In the genomic region with DNA sequence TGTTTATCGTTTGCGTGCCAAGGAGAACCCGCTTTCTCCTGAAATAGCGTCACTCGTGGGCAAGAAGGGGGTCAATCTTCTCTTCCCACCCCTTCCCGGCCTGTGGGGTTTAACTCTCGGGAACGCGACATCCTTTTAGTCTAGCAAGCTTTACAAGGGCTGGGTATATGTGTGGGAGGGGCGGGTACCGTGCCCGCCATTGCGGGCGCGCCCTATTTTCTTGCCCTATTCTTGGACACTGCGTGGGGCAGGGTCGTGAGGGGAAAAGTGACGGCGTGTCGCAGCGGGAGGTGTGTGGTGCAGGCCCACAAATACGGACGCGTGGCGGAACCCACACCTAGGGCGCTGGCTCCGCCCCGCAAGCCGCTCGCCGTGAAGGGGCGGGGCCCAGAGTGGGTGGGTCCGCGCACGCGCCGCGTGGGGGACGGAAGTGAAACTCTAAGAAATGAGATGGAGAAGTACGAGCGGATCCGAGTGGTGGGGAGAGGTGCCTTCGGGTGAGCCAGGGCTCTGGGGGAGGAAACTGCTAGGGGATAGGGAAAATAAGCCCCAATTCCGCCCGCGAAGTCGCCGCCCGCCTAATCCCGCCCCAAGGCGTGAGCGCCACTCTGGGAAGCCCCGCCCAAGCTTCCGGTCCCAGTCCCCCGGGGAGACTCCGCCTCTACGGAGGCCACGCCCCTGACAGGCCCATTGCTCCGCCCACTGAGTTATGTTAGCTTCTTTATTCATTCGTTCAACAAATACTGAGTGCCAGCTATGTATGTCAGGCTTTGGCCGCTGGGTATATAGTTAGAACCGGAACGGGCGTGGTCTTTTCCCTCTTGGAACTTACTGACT, we compare ENCODE assay signal across 8 cellular contexts. TPM values are rescaled to one million over a fixed set of nuclear protein-coding genes. Genes with fewer than 3 reads are reported as not detected.
DNase-seq lines count a peak whose midpoint lies in the region; ATAC-seq, FAIRE-seq and TF ChIP-seq lines count a peak whose summit lies in the region.

TSS of gene NEK8 (plus strand) at position 425 of the 837 bp plus-strand sequence. CDS start at position 451, 26 bp downstream.

- CTCF ChIA-PET in endothelial cell of umbilical vein (lab: Charles Lee): interaction anchor here (0.9 to 13.7 kb wide), 9 partner anchors 9 to 389 kb away, joined by 3 to 602 read pairs (median 33); partner anchors contain the start of genes PHF12, RPL23A and TRAF4

- H2AFZ ChIP-seq in OCI-LY1 (ENCODE audit: low read length): no peak within 1 kb of the TSS
- H2AFZ ChIP-seq in endothelial cell of umbilical vein (ENCODE audit: low read depth, low read length): peak within 1 kb of the TSS; percentile 76

- intact Hi-C loops in endothelial cell of umbilical vein (cut with micrococcal nuclease): no loop called here

- peak; percentile 92 for FAIRE-seq in endothelial cell of umbilical vein (lab: Jason Lieb, UNC)

- H4K20me1 ChIP-seq in OCI-LY1 (ENCODE audit: insufficient read depth, low read length) (no peaks in the 10 kb centered on the region), endothelial cell of umbilical vein (replicated peaks; ENCODE audit: control insufficient read depth, extremely low read depth, insufficient read depth, low read length) (no peaks in the 10 kb centered on the region)

- POLR2A ChIA-PET in endothelial cell of umbilical vein (lab: Charles Lee): interaction anchor here (0.7 to 4.7 kb wide), 5 partner anchors 9 to 225 kb away, joined by 3 to 45 read pairs (median 7); partner anchors contain the start of genes RPL23A and TRAF4

- dilution Hi-C loops in endothelial cell of umbilical vein (cut with MboI; ENCODE audit: extremely low pct_ligation_motif_present, low sequenced_read_pairs): no loop called here

- ATAC-seq in GM21390 (IDR thresholded peaks at IDR 0.05; ENCODE audit: unreplicated experiment): peak; percentile 33

- H3K79me2 ChIP-seq in OCI-LY1 (ENCODE audit: insufficient read depth, low read length) (no peaks in the 10 kb centered on the region), endothelial cell of umbilical vein (ENCODE audit: control insufficient read depth, insufficient read depth, low read length) (no peaks in the 10 kb centered on the region)

- peak within 1 kb of the TSS; percentile 97 for H3K27ac ChIP-seq in OCI-LY1 (ENCODE audit: low read depth, low read length, poor library complexity, severe bottlenecking)
- peak within 1 kb of the TSS; percentile 59 for H3K27ac ChIP-seq in endothelial cell of umbilical vein (ENCODE audit: insufficient read depth, low read depth, low read length)

- H3K9me2 ChIP-seq in OCI-LY1 (ENCODE audit: low read depth, low read length): no peaks in the 10 kb centered on the region

- TSS peak; percentile 19 for BruUV-seq in endothelial cell of umbilical vein (replicated peaks; lab: Mats Ljungman, UMichigan)

- DNase-seq in Caki2 (ENCODE audit: low read depth): peak; percentile 96
- DNase-seq in HuH-7 (ENCODE audit: low spot score): peak; percentile 95
- peak; percentile 98 for DNase-seq in activated CD8-positive, alpha-beta memory T cell treated with anti-CD3 and anti-CD28 coated beads, Interleukin-2, amount 50 U/mL, for 48 hours
- peak; percentile 96 for DNase-seq in endothelial cell of umbilical vein (ENCODE audit: low read depth, low spot score)
- DNase-seq in middle frontal gyrus (ENCODE audit: extremely low spot score, low spot score): peak; percentile 84
- peak; percentile 90 to 95 for DNase-seq in stimulated activated CD8-positive, alpha-beta memory T cell treated with anti-CD3 and anti-CD28 coated beads, Interleukin-15, amount 100 ng/mL, for 4 hours (ENCODE audit: low read depth in 2 of 2)

- H3K36me3 ChIP-seq in OCI-LY1 (ENCODE audit: insufficient read depth, low read length) (peaks cover 19% of the 10 kb centered on the region), endothelial cell of umbilical vein (ENCODE audit: control insufficient read depth in 2 of 2, extremely low read depth in 1 of 2, insufficient read depth in 2 of 2, low read length in 2 of 2) (peaks cover under 1 to 8% of the 10 kb centered on the region in 2 experiments)

- peak within 1 kb of the TSS; percentile 66 for H3K4me3 ChIP-seq in OCI-LY1 (ENCODE audit: low read depth, low read length, poor library complexity, severe bottlenecking)
- peak within 1 kb of the TSS; percentile 49 to 64 (median 60) for H3K4me3 ChIP-seq in endothelial cell of umbilical vein (replicated peaks in 1 of 3; ENCODE audit: insufficient read depth in 1 of 3, low read depth in 1 of 3, low read length in 3 of 3)

- TF ChIP-seq CTCF in OCI-LY1 (IDR thresholded peaks at IDR 0.05; ENCODE audit: low read length): no peak
- no peak for TF ChIP-seq CTCF in endothelial cell of umbilical vein (IDR thresholded peaks at IDR 0.05; ENCODE audit: extremely low read depth in 1 of 2, insufficient read depth in 1 of 2, low read depth in 1 of 2, low read length in 2 of 2)

- peak; percentile 52 for TF ChIP-seq POLR2A in endothelial cell of umbilical vein (IDR thresholded peaks at IDR 0.05; ENCODE audit: low read depth, low read length)

- H3K9me1 ChIP-seq in endothelial cell of umbilical vein (replicated peaks; ENCODE audit: control insufficient read depth, extremely low read depth, insufficient read depth, low read length): no peaks in the 10 kb centered on the region

- peaks cover 39% of the 10 kb centered on the region for H3K4me1 ChIP-seq in OCI-LY1 (ENCODE audit: insufficient read depth, low read length, severe bottlenecking)
- peaks cover 24% of the 10 kb centered on the region for H3K4me1 ChIP-seq in endothelial cell of umbilical vein (ENCODE audit: control insufficient read depth, extremely low read depth, insufficient read depth, low read length)

- H3K9ac ChIP-seq in OCI-LY1 (ENCODE audit: low read length) (peak within 1 kb of the TSS; percentile 78), endothelial cell of umbilical vein (replicated peaks; ENCODE audit: extremely low read depth, insufficient read depth, low read length) (peak within 1 kb of the TSS; percentile 77)

- H3K9me3 ChIP-seq in OCI-LY1 (ENCODE audit: low read length) (no peaks in the 10 kb centered on the region), endothelial cell of umbilical vein (replicated peaks; ENCODE audit: control insufficient read depth, insufficient read depth, low read length) (no peaks in the 10 kb centered on the region)

- in situ Hi-C loops in Caki2 (cut with HindIII; ENCODE audit: low pct_unique_long_range_greater_than_20kb, low sequenced_read_pairs): no loop called here

- peak within 1 kb of the TSS; percentile 91 for H3K4me2 ChIP-seq in OCI-LY1 (ENCODE audit: low read length)
- H3K4me2 ChIP-seq in endothelial cell of umbilical vein (ENCODE audit: insufficient read depth, low read length): peak within 1 kb of the TSS; percentile 66

- H3F3A ChIP-seq in OCI-LY1 (ENCODE audit: insufficient read depth, low read length): peaks cover 11% of the 10 kb centered on the region

- no peaks in the 10 kb centered on the region for H3K27me3 ChIP-seq in OCI-LY1 (ENCODE audit: insufficient read depth, low read length)
- H3K27me3 ChIP-seq in endothelial cell of umbilical vein (ENCODE audit: control insufficient read depth in 2 of 2, insufficient read depth in 2 of 2, low read length in 2 of 2): no peaks in the 10 kb centered on the region

TF ChIP-seq in endothelial cell of umbilical vein, 7 proteins besides CTCF, POLR2A, EP300 and RAD21:
- TF ChIP-seq GATA2 (IDR thresholded peaks at IDR 0.05; ENCODE audit: insufficient read depth, insufficient read length, low read depth, low read length): no peak
- no peak for TF ChIP-seq JUN (IDR thresholded peaks at IDR 0.05; ENCODE audit: borderline replicate concordance, insufficient read depth, insufficient read length, low read depth)
- no peak for TF ChIP-seq EZH2 (IDR thresholded peaks at IDR 0.05; ENCODE audit: borderline replicate concordance, low read depth, low read length, severe bottlenecking)
- no peak for TF ChIP-seq MYC (IDR thresholded peaks at IDR 0.05; ENCODE audit: low read depth, low read length)
- peak; percentile 41 for TF ChIP-seq POLR2AphosphoS5 (IDR thresholded peaks at IDR 0.05; ENCODE audit: insufficient read depth, low read depth, low read length)
- no peak for TF ChIP-seq MAX (IDR thresholded peaks at IDR 0.05; ENCODE audit: insufficient read depth, insufficient read length)
- TF ChIP-seq FOS (IDR thresholded peaks at IDR 0.05; ENCODE audit: borderline replicate concordance, insufficient read depth, low read length): no peak

RNA-seq across cellular contexts. Expression of gene NEK8, which starts in this region (rescaled TPM):
- total RNA-seq in Caki2 (2014; rRNA removed; shearing (Covaris generic); ENCODE audit: low replicate concordance): 2.2 and 3.5 TPM in 2 replicates
- total RNA-seq in endothelial cell of umbilical vein: 3.0 and 3.1 TPM in 2 replicates
- 3.2 and 3.6 TPM in 2 replicates for polyA plus RNA-seq in endothelial cell of umbilical vein
- polyA plus RNA-seq in endothelial cell of umbilical vein (2011; cell fraction: cytosol; rRNA removed): 2.5 TPM in 2 replicates
- polyA plus RNA-seq in endothelial cell of umbilical vein (2011; cell fraction: nucleus; rRNA removed): 9.8 and 10.0 TPM in 2 replicates
- polyA plus RNA-seq in endothelial cell of umbilical vein (2012): 1.4 and 2.8 TPM in 2 replicates
- 8.2 and 12.0 TPM in 2 replicates for polyA minus RNA-seq in endothelial cell of umbilical vein
- polyA minus RNA-seq in endothelial cell of umbilical vein (2011; cell fraction: cytosol; rRNA and poly(A)+ RNA removed): 2.8 TPM
- 3.2 and 5.9 TPM in 2 replicates for polyA minus RNA-seq in endothelial cell of umbilical vein (2011; cell fraction: nucleus; rRNA and poly(A)+ RNA removed)

Comparison
In these comparisons a context has a peak if more than half of its experiments do, and no peak if none do; other contexts are left out.
1. Peak in every context shown above with its lines: DNase-seq, ATAC-seq, H3K4me3 ChIP-seq and H3K27ac ChIP-seq.